ENCODE assay signal across 1 cellular context in the genomic region with DNA sequence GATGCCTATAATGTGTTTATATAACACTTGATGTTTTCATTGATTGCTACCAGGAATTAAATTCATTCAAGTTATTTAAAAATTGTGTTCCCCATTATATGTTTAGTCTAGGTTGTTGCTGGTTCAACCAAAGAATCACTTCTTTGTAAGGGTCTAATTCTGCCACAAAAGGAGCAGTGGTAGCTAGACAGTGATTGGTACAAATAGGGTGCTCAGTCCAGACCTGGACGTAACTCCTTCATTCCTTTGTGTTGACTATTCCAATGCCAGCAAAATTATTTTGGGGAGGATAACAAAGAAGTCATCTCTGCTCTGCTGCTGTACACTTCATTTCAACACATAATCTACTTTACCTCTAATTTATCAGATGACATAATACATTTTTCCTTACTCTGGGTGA.
TF ChIP-seq lines count a peak whose summit lies in the region.

No MANE protein-coding gene starts in this region.

TF ChIP-seq in H1, 55 proteins besides CTCF, POLR2A, EP300 and RAD21:
- TF ChIP-seq EZH2 (IDR thresholded peaks at IDR 0.05; ENCODE audit: low read depth, low read length, severe bottlenecking) (no peak), CBX5 (IDR thresholded peaks at IDR 0.05; ENCODE audit: low read depth, low read length) (no peak), CTBP2 (IDR thresholded peaks at IDR 0.05; ENCODE audit: borderline replicate concordance, insufficient read depth, insufficient read length, low read length) (no peak), RXRA (IDR thresholded peaks at IDR 0.05; ENCODE audit: insufficient read depth, low read depth, low read length) (no peak), SUZ12 (IDR thresholded peaks at IDR 0.05; ENCODE audit: low read length) (no peak), MAFK (IDR thresholded peaks at IDR 0.05; ENCODE audit: low read depth, low read length) (no peak), SP2 (IDR thresholded peaks at IDR 0.05; ENCODE audit: low read length) (no peak), POLR2AphosphoS5 (IDR thresholded peaks at IDR 0.05; ENCODE audit: low read depth, low read length) (no peak), KDM4A (IDR thresholded peaks at IDR 0.05; ENCODE audit: low read depth, low read length, severe bottlenecking) (no peak), CREB1 (IDR thresholded peaks at IDR 0.05) (no peak), KDM5A (IDR thresholded peaks at IDR 0.05; ENCODE audit: low read length) (no peak)
- TF ChIP-seq, protein P1, sequence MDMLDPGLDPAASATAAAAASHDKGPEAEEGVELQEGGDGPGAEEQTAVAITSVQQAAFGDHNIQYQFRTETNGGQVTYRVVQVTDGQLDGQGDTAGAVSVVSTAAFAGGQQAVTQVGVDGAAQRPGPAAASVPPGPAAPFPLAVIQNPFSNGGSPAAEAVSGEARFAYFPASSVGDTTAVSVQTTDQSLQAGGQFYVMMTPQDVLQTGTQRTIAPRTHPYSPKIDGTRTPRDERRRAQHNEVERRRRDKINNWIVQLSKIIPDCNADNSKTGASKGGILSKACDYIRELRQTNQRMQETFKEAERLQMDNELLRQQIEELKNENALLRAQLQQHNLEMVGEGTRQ (IDR thresholded peaks at IDR 0.05; ENCODE audit: low read length) = no peak
- TF ChIP-seq, protein P2, sequence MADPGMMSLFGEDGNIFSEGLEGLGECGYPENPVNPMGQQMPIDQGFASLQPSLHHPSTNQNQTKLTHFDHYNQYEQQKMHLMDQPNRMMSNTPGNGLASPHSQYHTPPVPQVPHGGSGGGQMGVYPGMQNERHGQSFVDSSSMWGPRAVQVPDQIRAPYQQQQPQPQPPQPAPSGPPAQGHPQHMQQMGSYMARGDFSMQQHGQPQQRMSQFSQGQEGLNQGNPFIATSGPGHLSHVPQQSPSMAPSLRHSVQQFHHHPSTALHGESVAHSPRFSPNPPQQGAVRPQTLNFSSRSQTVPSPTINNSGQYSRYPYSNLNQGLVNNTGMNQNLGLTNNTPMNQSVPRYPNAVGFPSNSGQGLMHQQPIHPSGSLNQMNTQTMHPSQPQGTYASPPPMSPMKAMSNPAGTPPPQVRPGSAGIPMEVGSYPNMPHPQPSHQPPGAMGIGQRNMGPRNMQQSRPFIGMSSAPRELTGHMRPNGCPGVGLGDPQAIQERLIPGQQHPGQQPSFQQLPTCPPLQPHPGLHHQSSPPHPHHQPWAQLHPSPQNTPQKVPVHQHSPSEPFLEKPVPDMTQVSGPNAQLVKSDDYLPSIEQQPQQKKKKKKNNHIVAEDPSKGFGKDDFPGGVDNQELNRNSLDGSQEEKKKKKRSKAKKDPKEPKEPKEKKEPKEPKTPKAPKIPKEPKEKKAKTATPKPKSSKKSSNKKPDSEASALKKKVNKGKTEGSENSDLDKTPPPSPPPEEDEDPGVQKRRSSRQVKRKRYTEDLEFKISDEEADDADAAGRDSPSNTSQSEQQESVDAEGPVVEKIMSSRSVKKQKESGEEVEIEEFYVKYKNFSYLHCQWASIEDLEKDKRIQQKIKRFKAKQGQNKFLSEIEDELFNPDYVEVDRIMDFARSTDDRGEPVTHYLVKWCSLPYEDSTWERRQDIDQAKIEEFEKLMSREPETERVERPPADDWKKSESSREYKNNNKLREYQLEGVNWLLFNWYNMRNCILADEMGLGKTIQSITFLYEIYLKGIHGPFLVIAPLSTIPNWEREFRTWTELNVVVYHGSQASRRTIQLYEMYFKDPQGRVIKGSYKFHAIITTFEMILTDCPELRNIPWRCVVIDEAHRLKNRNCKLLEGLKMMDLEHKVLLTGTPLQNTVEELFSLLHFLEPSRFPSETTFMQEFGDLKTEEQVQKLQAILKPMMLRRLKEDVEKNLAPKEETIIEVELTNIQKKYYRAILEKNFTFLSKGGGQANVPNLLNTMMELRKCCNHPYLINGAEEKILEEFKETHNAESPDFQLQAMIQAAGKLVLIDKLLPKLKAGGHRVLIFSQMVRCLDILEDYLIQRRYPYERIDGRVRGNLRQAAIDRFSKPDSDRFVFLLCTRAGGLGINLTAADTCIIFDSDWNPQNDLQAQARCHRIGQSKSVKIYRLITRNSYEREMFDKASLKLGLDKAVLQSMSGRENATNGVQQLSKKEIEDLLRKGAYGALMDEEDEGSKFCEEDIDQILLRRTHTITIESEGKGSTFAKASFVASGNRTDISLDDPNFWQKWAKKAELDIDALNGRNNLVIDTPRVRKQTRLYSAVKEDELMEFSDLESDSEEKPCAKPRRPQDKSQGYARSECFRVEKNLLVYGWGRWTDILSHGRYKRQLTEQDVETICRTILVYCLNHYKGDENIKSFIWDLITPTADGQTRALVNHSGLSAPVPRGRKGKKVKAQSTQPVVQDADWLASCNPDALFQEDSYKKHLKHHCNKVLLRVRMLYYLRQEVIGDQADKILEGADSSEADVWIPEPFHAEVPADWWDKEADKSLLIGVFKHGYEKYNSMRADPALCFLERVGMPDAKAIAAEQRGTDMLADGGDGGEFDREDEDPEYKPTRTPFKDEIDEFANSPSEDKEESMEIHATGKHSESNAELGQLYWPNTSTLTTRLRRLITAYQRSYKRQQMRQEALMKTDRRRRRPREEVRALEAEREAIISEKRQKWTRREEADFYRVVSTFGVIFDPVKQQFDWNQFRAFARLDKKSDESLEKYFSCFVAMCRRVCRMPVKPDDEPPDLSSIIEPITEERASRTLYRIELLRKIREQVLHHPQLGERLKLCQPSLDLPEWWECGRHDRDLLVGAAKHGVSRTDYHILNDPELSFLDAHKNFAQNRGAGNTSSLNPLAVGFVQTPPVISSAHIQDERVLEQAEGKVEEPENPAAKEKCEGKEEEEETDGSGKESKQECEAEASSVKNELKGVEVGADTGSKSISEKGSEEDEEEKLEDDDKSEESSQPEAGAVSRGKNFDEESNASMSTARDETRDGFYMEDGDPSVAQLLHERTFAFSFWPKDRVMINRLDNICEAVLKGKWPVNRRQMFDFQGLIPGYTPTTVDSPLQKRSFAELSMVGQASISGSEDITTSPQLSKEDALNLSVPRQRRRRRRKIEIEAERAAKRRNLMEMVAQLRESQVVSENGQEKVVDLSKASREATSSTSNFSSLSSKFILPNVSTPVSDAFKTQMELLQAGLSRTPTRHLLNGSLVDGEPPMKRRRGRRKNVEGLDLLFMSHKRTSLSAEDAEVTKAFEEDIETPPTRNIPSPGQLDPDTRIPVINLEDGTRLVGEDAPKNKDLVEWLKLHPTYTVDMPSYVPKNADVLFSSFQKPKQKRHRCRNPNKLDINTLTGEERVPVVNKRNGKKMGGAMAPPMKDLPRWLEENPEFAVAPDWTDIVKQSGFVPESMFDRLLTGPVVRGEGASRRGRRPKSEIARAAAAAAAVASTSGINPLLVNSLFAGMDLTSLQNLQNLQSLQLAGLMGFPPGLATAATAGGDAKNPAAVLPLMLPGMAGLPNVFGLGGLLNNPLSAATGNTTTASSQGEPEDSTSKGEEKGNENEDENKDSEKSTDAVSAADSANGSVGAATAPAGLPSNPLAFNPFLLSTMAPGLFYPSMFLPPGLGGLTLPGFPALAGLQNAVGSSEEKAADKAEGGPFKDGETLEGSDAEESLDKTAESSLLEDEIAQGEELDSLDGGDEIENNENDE (IDR thresholded peaks at IDR 0.05; ENCODE audit: insufficient replicate concordance, low read length) = no peak
TF ChIP-seq in H1: peak in this region for 0.
